Comparison of ENCODE assay signal across 10 cellular contexts in genomic region chr18:23225518-23225917, GRCh38.
DNase-seq lines count a peak whose midpoint lies in the region; ATAC-seq and TF ChIP-seq lines count a peak whose summit lies in the region.
"Had no signal": no experiment of that assay in that cellular context is flagged by ENCODE, and none has a peak within 500 bp of the region (broad histone marks: within the 10 kb centered on the region; RNA-seq: fewer than 3 reads in every experiment).

No MANE protein-coding gene starts in this region.

- H3K27ac ChIP-seq in endodermal cell (ENCODE audit: low read depth, low read length): no peak overlapping the region
- H3K27ac ChIP-seq: SK-N-MC had no signal

- H3K4me3 ChIP-seq in MG63 (no peak overlapping the region), endodermal cell (ENCODE audit: low read length) (no peak overlapping the region)
- H3K4me3 ChIP-seq: SK-N-MC had no signal

- H3K4me1 Mint-ChIP-seq in endodermal cell (peaks cover 7% of the 10 kb centered on the region), nephron progenitor cell (peaks cover 58% of the 10 kb centered on the region)

- H3K36me3 Mint-ChIP-seq in endodermal cell (ENCODE audit: low read depth) (peaks cover 44% of the 10 kb centered on the region), nephron progenitor cell (ENCODE audit: low read depth) (peaks cover 37% of the 10 kb centered on the region)

- no peaks in the 10 kb centered on the region for H3K27me3 ChIP-seq in MG63
- H3K27me3 ChIP-seq in endodermal cell (ENCODE audit: control insufficient read depth, insufficient read depth, low read length, poor library complexity, severe bottlenecking): no peaks in the 10 kb centered on the region

- no peak for ATAC-seq in GM18870 (IDR thresholded peaks at IDR 0.05; ENCODE audit: unreplicated experiment)
- ATAC-seq in HG02623 (IDR thresholded peaks at IDR 0.05; ENCODE audit: unreplicated experiment): no peak

- no peak for TF ChIP-seq CTCF in AG09319 (IDR thresholded peaks at IDR 0.05; ENCODE audit: low read depth, low read length)
- TF ChIP-seq CTCF in endodermal cell (conservative IDR thresholded peaks at IDR 0.05): no peak
- no peak for TF ChIP-seq CTCF in nephron progenitor cell (IDR thresholded peaks at IDR 0.05)

- 93 to 100% methylated on average over 1 of the region's 2 CpGs for WGBS in endodermal cell (ENCODE audit: insufficient coverage in 1 of 2, insufficient read length in 1 of 2), 2 experiments

- no peaks in the 10 kb centered on the region for H3K4me1 ChIP-seq in endodermal cell (ENCODE audit: control insufficient read depth, insufficient read depth, low read length)

- H3K4me3 Mint-ChIP-seq in endodermal cell: no peak overlapping the region
- H3K4me3 Mint-ChIP-seq in nephron progenitor cell: no peak overlapping the region
- H3K4me3 Mint-ChIP-seq: activated naive CD4-positive, alpha-beta T cell treated with anti-CD3 and anti-CD28 coated beads for 36 hours had no signal

- DNase-seq in AG09319 (ENCODE audit: extremely low read depth, low read depth) (peak; percentile 92), MG63 (peak; percentile 79), endodermal cell (no peak), nephron progenitor cell (no peak), hippocampal formation (lab: John Stamatoyannopoulos, UW) (no peak)
- no peak for DNase-seq in stimulated activated CD4-positive, alpha-beta T cell treated with anti-CD3 and anti-CD28 coated beads, Interleukin-12 subunit alpha, Interleukin-12 subunit beta, amount 100 ng/mL, for 4 hours
- DNase-seq: activated naive CD4-positive, alpha-beta T cell treated with anti-CD3 and anti-CD28 coated beads for 36 hours had no signal

- no peaks in the 10 kb centered on the region for H3K36me3 ChIP-seq in MG63
- H3K36me3 ChIP-seq in endodermal cell (ENCODE audit: control insufficient read depth, insufficient read depth, low read length): no peaks in the 10 kb centered on the region

- H3K9ac ChIP-seq in endodermal cell (ENCODE audit: extremely low read depth, low read length, poor library complexity, severe bottlenecking): no peak overlapping the region

- peak overlapping the region; percentile 42 for H3K27ac Mint-ChIP-seq in endodermal cell
- peak overlapping the region; percentile 97 for H3K27ac Mint-ChIP-seq in nephron progenitor cell
- H3K27ac Mint-ChIP-seq: activated naive CD4-positive, alpha-beta T cell treated with anti-CD3 and anti-CD28 coated beads for 36 hours had no signal

- H3K9me3 ChIP-seq in MG63 (no peaks in the 10 kb centered on the region), endodermal cell (ENCODE audit: control insufficient read depth, low read length) (no peaks in the 10 kb centered on the region)

- H3K9me3 Mint-ChIP-seq in endodermal cell (no peaks in the 10 kb centered on the region), nephron progenitor cell (no peaks in the 10 kb centered on the region)
- H3K9me3 Mint-ChIP-seq: activated naive CD4-positive, alpha-beta T cell treated with anti-CD3 and anti-CD28 coated beads for 36 hours had no signal

- H3K27me3 Mint-ChIP-seq in endodermal cell (ENCODE audit: insufficient read depth) (no peaks in the 10 kb centered on the region), nephron progenitor cell (ENCODE audit: low read depth, poor library complexity) (peaks cover 3% of the 10 kb centered on the region)

Comparison
In these comparisons a context has a peak if more than half of its experiments do, and no peak if none do; other contexts are left out.
1. DNase-seq: peak in AG09319 (single experiment) and MG63 (single experiment); none in endodermal cell (single experiment), nephron progenitor cell (single experiment), stimulated activated CD4-positive, alpha-beta T cell treated with anti-CD3 and anti-CD28 coated beads, Interleukin-12 subunit alpha, Interleukin-12 subunit beta, amount 100 ng/mL, for 4 hours (single experiment) and hippocampal formation (0 of 2).